Comparison of ENCODE assay signal across 25 cellular contexts in genomic region chr4:76447326-76447954, GRCh38. TPM values are rescaled to one million over a fixed set of nuclear protein-coding genes. Genes with fewer than 3 reads are reported as not detected.
A peak's percentile ranks its signal among the peaks of the same experiment; 100 is the strongest.
DNase-seq lines count a peak whose midpoint lies in the region; ATAC-seq and TF ChIP-seq lines count a peak whose summit lies in the region.
"Had no signal": no experiment of that assay in that cellular context is flagged by ENCODE, and none has a peak within 500 bp of the region (broad histone marks: within the 10 kb centered on the region; RNA-seq: fewer than 3 reads in every experiment).

No MANE protein-coding gene starts in this region.

- H3K36me3 Mint-ChIP-seq in GM23338 (ENCODE audit: low read depth) (no peaks in the 10 kb centered on the region), MCF 10A (ENCODE audit: insufficient read depth, unreplicated experiment) (peaks cover 5% of the 10 kb centered on the region), natural killer cell (no peaks in the 10 kb centered on the region)
- no peaks in the 10 kb centered on the region for H3K36me3 Mint-ChIP-seq in activated T-cell treated with anti-CD3 and anti-CD28 coated beads, Interleukin-2, amount 50 U/mL, for 24 hours (ENCODE audit: low read depth)
- H3K36me3 Mint-ChIP-seq: natural killer cell treated with Interleukin-12 subunit alpha and Interleukin-12 subunit beta and Interleukin-15 and Interleukin-18, amount 100 ng/mL, for 72 hours had no signal

- H3K27ac Mint-ChIP-seq in GM23338 (peak overlapping the region; percentile 53; the same call in 1 of the 2 replicates), MCF 10A (ENCODE audit: low read depth, unreplicated experiment) (peak overlapping the region; percentile 48), natural killer cell (no peak overlapping the region)
- no peak overlapping the region for H3K27ac Mint-ChIP-seq in activated T-cell treated with anti-CD3 and anti-CD28 coated beads, Interleukin-2, amount 50 U/mL, for 24 hours
- H3K27ac Mint-ChIP-seq: natural killer cell treated with Interleukin-12 subunit alpha and Interleukin-12 subunit beta and Interleukin-15 and Interleukin-18, amount 100 ng/mL, for 72 hours; T-helper 2 cell treated with Interferon-gamma antibody and Interleukin-4, amounts not matched to agents 5 μg/mL and 100 μg/mL, for 36 hours had no signal

- H3K27me3 Mint-ChIP-seq in GM23338 (ENCODE audit: insufficient read depth, low read depth, poor library complexity) (peaks cover 3% of the 10 kb centered on the region), MCF 10A (ENCODE audit: insufficient read depth, unreplicated experiment) (no peaks in the 10 kb centered on the region), natural killer cell (ENCODE audit: low read depth in 2 of 2) (no peaks in the 10 kb centered on the region)
- H3K27me3 Mint-ChIP-seq in activated T-cell treated with anti-CD3 and anti-CD28 coated beads, Interleukin-2, amount 50 U/mL, for 24 hours, result peaks cover 7% of the 10 kb centered on the region
- H3K27me3 Mint-ChIP-seq: natural killer cell treated with Interleukin-12 subunit alpha and Interleukin-12 subunit beta and Interleukin-15 and Interleukin-18, amount 100 ng/mL, for 72 hours had no signal

- no peaks in the 10 kb centered on the region for H4K20me1 ChIP-seq in GM23338 (replicated peaks; ENCODE audit: insufficient read depth)

- CTCF ChIA-PET in MCF 10A (lab: Yijun Ruan, JAX), result interaction anchor here (0.5 to 2.1 kb wide), 4 partner anchors 12 to 69 kb away, joined by 3 to 6 read pairs (median 4); partner anchors contain the start of gene SHROOM3

- TF ChIP-seq CTCF in GM23338 (conservative IDR thresholded peaks at IDR 0.05; ENCODE audit: low read depth in 2 of 2) (no peak), MCF 10A (IDR thresholded peaks at IDR 0.05; ENCODE audit: unreplicated experiment) (no peak), natural killer cell (IDR thresholded peaks at IDR 0.05) (no peak)

- H3K4me3 Mint-ChIP-seq in GM23338 (no peak overlapping the region), MCF 10A (ENCODE audit: unreplicated experiment) (no peak overlapping the region), natural killer cell (no peak overlapping the region)
- H3K4me3 Mint-ChIP-seq in activated T-cell treated with anti-CD3 and anti-CD28 coated beads, Interleukin-2, amount 50 U/mL, for 24 hours, result no peak overlapping the region
- H3K4me3 Mint-ChIP-seq: natural killer cell treated with Interleukin-12 subunit alpha and Interleukin-12 subunit beta and Interleukin-15 and Interleukin-18, amount 100 ng/mL, for 72 hours; T-helper 2 cell treated with Interferon-gamma antibody and Interleukin-4, amounts not matched to agents 5 μg/mL and 100 μg/mL, for 36 hours had no signal

- H3K9me3 Mint-ChIP-seq in GM23338, result no peaks in the 10 kb centered on the region
- no peaks in the 10 kb centered on the region for H3K9me3 Mint-ChIP-seq in MCF 10A (ENCODE audit: unreplicated experiment)
- H3K9me3 Mint-ChIP-seq in activated T-cell treated with anti-CD3 and anti-CD28 coated beads, Interleukin-2, amount 50 U/mL, for 24 hours, result no peaks in the 10 kb centered on the region
- no peaks in the 10 kb centered on the region for H3K9me3 Mint-ChIP-seq in natural killer cell
- H3K9me3 Mint-ChIP-seq: natural killer cell treated with Interleukin-12 subunit alpha and Interleukin-12 subunit beta and Interleukin-15 and Interleukin-18, amount 100 ng/mL, for 72 hours; T-helper 2 cell treated with Interferon-gamma antibody and Interleukin-4, amounts not matched to agents 5 μg/mL and 100 μg/mL, for 36 hours had no signal

- H3K36me3 ChIP-seq in GM23338 (ENCODE audit: insufficient read depth), result no peaks in the 10 kb centered on the region
- H3K36me3 ChIP-seq: heart right ventricle, sigmoid colon, upper lobe of left lung had no signal

- H3K4me1 Mint-ChIP-seq in GM23338 (peaks cover 30% of the 10 kb centered on the region), MCF 10A (ENCODE audit: insufficient read depth, unreplicated experiment) (peaks cover 31% of the 10 kb centered on the region), natural killer cell (peaks cover 34 to 48% of the 10 kb centered on the region in 2 donors)
- peaks cover 2% of the 10 kb centered on the region for H3K4me1 Mint-ChIP-seq in activated T-cell treated with anti-CD3 and anti-CD28 coated beads, Interleukin-2, amount 50 U/mL, for 24 hours (ENCODE audit: low read depth)

- intact Hi-C loops in MCF 10A (cut with micrococcal nuclease), result no loop called here
- intact Hi-C loops in natural killer cell (cut with micrococcal nuclease), result no loop called here

- no peaks in the 10 kb centered on the region for H3K9me2 ChIP-seq in GM23338 (ENCODE audit: insufficient read depth)

- no peaks in the 10 kb centered on the region for H3F3A ChIP-seq in GM23338 (replicated peaks; ENCODE audit: low read depth)

- POLR2A ChIA-PET in MCF 10A (lab: Yijun Ruan, JAX), result interaction anchor here (0.6 to 2.1 kb wide), 4 partner anchors 11 to 297 kb away, joined by 3 to 10 read pairs (median 3); no protein-coding TSS in a partner anchor

- H3K4me3 ChIP-seq in GM23338, result no peak overlapping the region
- H3K4me3 ChIP-seq: heart right ventricle, sigmoid colon, upper lobe of left lung had no signal

- no peaks in the 10 kb centered on the region for H3K79me2 ChIP-seq in GM23338 (replicated peaks; ENCODE audit: insufficient read depth)

- no peak overlapping the region for H2AFZ ChIP-seq in GM23338

- BruUV-seq in MCF 10A (replicated peaks; lab: Mats Ljungman, UMichigan), result no TSS peak

- ATAC-seq in GM23338 (no peak), natural killer cell (no peak)
- ATAC-seq: activated CD4-positive, CD25-positive, alpha-beta regulatory T cell treated with anti-CD3 and anti-CD28 coated beads, Interleukin-2, amount 50 U/mL, for 24 hours; heart right ventricle; HepG2; natural killer cell treated with Interleukin-12 subunit alpha and Interleukin-12 subunit beta and Interleukin-15 and Interleukin-18, amount 100 ng/mL, for 72 hours had no signal

- no peaks in the 10 kb centered on the region for H3K27me3 ChIP-seq in GM23338 (ENCODE audit: insufficient read depth)
- H3K27me3 ChIP-seq: heart right ventricle, sigmoid colon, upper lobe of left lung had no signal

- DNase-seq in GM23338 (ENCODE audit: low spot score), result no peak
- no peak for DNase-seq in MCF 10A (ENCODE audit: unreplicated experiment)
- peak; percentile 88 for DNase-seq in foreskin melanocyte
- peak; percentile 35 for DNase-seq in pulmonary artery endothelial cell (ENCODE audit: low read depth, low spot score)
- no peak for DNase-seq in activated T-cell treated with anti-CD3 and anti-CD28 coated beads, Interleukin-2, amount 50 U/mL, for 24 hours
- DNase-seq in activated CD8-positive, alpha-beta memory T cell treated with anti-CD3 and anti-CD28 coated beads, Interleukin-2, amount 50 U/mL, for 48 hours, result no peak
- no peak for DNase-seq in natural killer cell
- DNase-seq in NCI-H2107 treated with DMSO at 0.1 percent for 48 hours (lab: John Stamatoyannopoulos, UW; ENCODE audit: unreplicated experiment), result no peak
- DNase-seq: activated naive CD4-positive, alpha-beta T cell treated with Interleukin-2 at 50 U/mL for 16 hours; AML-193; central memory CD4-positive, alpha-beta T cell; DMS 273 treated with DMSO at 0.1 percent for 48 hours; heart right ventricle; left cardiac atrium; NCI-H1048; NCI-H2227 treated with DMSO at 0.1 percent for 48 hours; SHP77; sigmoid colon; upper lobe of left lung had no signal

- no peak overlapping the region for H3K4me2 ChIP-seq in GM23338

- peaks cover 14% of the 10 kb centered on the region for H3K4me1 ChIP-seq in GM23338 (ENCODE audit: insufficient read depth)
- H3K4me1 ChIP-seq: upper lobe of left lung had no signal

- no peak overlapping the region for H3K27ac ChIP-seq in GM23338 (ENCODE audit: low read depth)
- H3K27ac ChIP-seq: epithelial cell of prostate, upper lobe of left lung had no signal

TF ChIP-seq in GM23338, 12 proteins besides CTCF, POLR2A, EP300 and RAD21 (continues in another document):
- TF ChIP-seq EZH2 (IDR thresholded peaks at IDR 0.05; ENCODE audit: low read depth, unreplicated experiment), result no peak
- no peak for TF ChIP-seq STAT1 (IDR thresholded peaks at IDR 0.05; ENCODE audit: unreplicated experiment)
- no peak for TF ChIP-seq CREB1 (CRISPR knock-in tag; IDR thresholded peaks at IDR 0.05; ENCODE audit: low read depth)
- no peak for TF ChIP-seq NANOG (IDR thresholded peaks at IDR 0.05; ENCODE audit: borderline replicate concordance)
- no peak for TF ChIP-seq ZNF114 (CRISPR knock-in tag; IDR thresholded peaks at IDR 0.05)
- no peak for TF ChIP-seq ETS1 (IDR thresholded peaks at IDR 0.05)

RNA-seq across cellular contexts. Expression of gene SHROOM3, which starts 12.4 kb away (rescaled TPM):
- total RNA-seq in GM23338 (2014; rRNA removed; shearing (Covaris generic)), result 59.7 and 73.5 TPM in 2 replicates
- 10.8 and 11.3 TPM in 2 replicates for polyA plus RNA-seq in GM23338 (2016; fragmentation: Nextera tagmentation; extraction: Ambion mirVana)
- total RNA-seq in MCF 10A (2022) (15.7 and 20.7 TPM in 2 replicates), pulmonary artery endothelial cell (3.3 and 8.1 TPM in 2 replicates), natural killer cell (under 1 TPM in 1 of 3 donors, not detected in 2; 0.63 TPM)
- total RNA-seq: HepG2; natural killer cell treated with Interleukin-12 subunit alpha and Interleukin-12 subunit beta and Interleukin-15 and Interleukin-18, amount 100 ng/mL, for 72 hours had no signal

RNA-seq across cellular contexts. Expression of gene CCDC158, which starts 26.5 kb away (rescaled TPM):
- total RNA-seq in GM23338 (2014; rRNA removed; shearing (Covaris generic)), result 0.21 TPM in 1 of 2 replicates, not detected in the other
- 0.27 and 0.40 TPM in 2 replicates for polyA plus RNA-seq in GM23338 (2016; fragmentation: Nextera tagmentation; extraction: Ambion mirVana)
- total RNA-seq in MCF 10A (2022), result not detected in 2 replicates
- total RNA-seq in pulmonary artery endothelial cell, result not detected in 2 replicates
- not detected for total RNA-seq in natural killer cell
- total RNA-seq: H4; HepG2; natural killer cell treated with Interleukin-12 subunit alpha and Interleukin-12 subunit beta and Interleukin-15 and Interleukin-18, amount 100 ng/mL, for 72 hours had no signal
- polyA plus RNA-seq: HepG2 had no signal

Comparison
In these comparisons a context has a peak if more than half of its experiments do, and no peak if none do; other contexts are left out.
1. DNase-seq: peak in foreskin melanocyte (single experiment) and pulmonary artery endothelial cell (single experiment); none in GM23338 (single experiment), MCF 10A (single experiment), activated T-cell treated with anti-CD3 and anti-CD28 coated beads, Interleukin-2, amount 50 U/mL, for 24 hours (single experiment), activated CD8-positive, alpha-beta memory T cell treated with anti-CD3 and anti-CD28 coated beads, Interleukin-2, amount 50 U/mL, for 48 hours (single experiment), natural killer cell (single experiment) and NCI-H2107 treated with DMSO at 0.1 percent for 48 hours (single experiment).
2. H3K27ac Mint-ChIP-seq: peak in GM23338 (single experiment) and MCF 10A (single experiment); none in activated T-cell treated with anti-CD3 and anti-CD28 coated beads, Interleukin-2, amount 50 U/mL, for 24 hours (single experiment) and natural killer cell (0 of 2).